Comparison of ENCODE assay signal across 9 cellular contexts in genomic region chr17:21693391-21693796, GRCh38. TPM values are rescaled to one million over a fixed set of nuclear protein-coding genes. Genes with fewer than 3 reads are reported as not detected.
"Had no signal": no experiment of that assay in that cellular context is flagged by ENCODE, and none has a peak within 500 bp of the region (broad histone marks: within the 10 kb centered on the region; RNA-seq: fewer than 3 reads in every experiment).

No MANE protein-coding gene starts in this region.

RNA-seq across cellular contexts. Expression of gene KCNJ18, which starts 1.1 kb away (rescaled TPM):
- total RNA-seq: LHCN-M2, MCF 10A, NCI-H460, OCI-LY7, PC-9, RPMI7951, SJCRH30, SK-MEL-5, T-cell had no signal
